In the genomic region with DNA sequence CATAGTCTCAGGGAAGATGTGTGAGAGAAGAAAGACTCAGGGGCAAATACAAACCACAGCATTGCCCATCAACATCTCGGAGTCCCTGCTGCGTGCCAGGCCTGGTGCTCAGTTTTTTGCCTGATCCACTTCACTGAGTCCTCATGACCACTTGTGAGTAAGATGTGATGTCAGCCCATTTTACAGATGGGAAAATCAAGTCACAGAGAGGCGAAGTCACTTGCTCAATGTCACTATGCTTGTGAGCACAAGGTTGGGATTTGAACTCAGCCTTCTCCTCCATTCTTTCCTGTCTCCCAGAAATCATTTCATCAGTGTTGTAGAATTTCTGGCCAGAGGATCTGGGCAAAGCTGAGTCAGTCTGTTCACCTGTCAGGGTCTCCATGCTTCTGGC, we compare ENCODE assay signal across 20 cellular contexts. TPM values are rescaled to one million over a fixed set of nuclear protein-coding genes. Genes with fewer than 3 reads are reported as not detected.
A peak's percentile ranks its signal among the peaks of the same experiment; 100 is the strongest.
DNase-seq lines count a peak whose midpoint lies in the region; ATAC-seq and TF ChIP-seq lines count a peak whose summit lies in the region.
"Had no signal": no experiment of that assay in that cellular context is flagged by ENCODE, and none has a peak within 500 bp of the region (broad histone marks: within the 10 kb centered on the region; RNA-seq: fewer than 3 reads in every experiment).

No MANE protein-coding gene starts in this region.

- peaks cover 6 to 10% of the 10 kb centered on the region in 2 donors for H3K27me3 Mint-ChIP-seq in natural killer cell treated with Interleukin-12 subunit alpha and Interleukin-12 subunit beta and Interleukin-15 and Interleukin-18, amount 100 ng/mL, for 72 hours
- H3K27me3 Mint-ChIP-seq in natural killer cell (ENCODE audit: low read depth in 2 of 2) (peaks cover 0 to 13% of the 10 kb centered on the region in 2 donors), neural progenitor cell (ENCODE audit: insufficient read depth, low read depth) (peaks cover 17% of the 10 kb centered on the region)

- peaks cover 9% of the 10 kb centered on the region for H4K20me1 ChIP-seq in neural progenitor cell (ENCODE audit: low read depth)

- H3K4me3 ChIP-seq in neural progenitor cell: no peak overlapping the region

- H3K9ac ChIP-seq in neural progenitor cell: no peak overlapping the region

- peaks cover 22 to 54% of the 10 kb centered on the region in 2 donors for H3K4me1 Mint-ChIP-seq in natural killer cell treated with Interleukin-12 subunit alpha and Interleukin-12 subunit beta and Interleukin-15 and Interleukin-18, amount 100 ng/mL, for 72 hours (ENCODE audit: low read depth in 2 of 2)
- H3K4me1 Mint-ChIP-seq in natural killer cell: peaks cover 25 to 64% of the 10 kb centered on the region in 2 donors
- H3K4me1 Mint-ChIP-seq in neural progenitor cell: peaks cover 89% of the 10 kb centered on the region

- H2AFZ ChIP-seq in neural progenitor cell (replicated peaks): no peak overlapping the region

- H3K27me3 ChIP-seq in neural progenitor cell: peaks cover 69% of the 10 kb centered on the region

- no peak overlapping the region for H3K4me3 Mint-ChIP-seq in natural killer cell treated with Interleukin-12 subunit alpha and Interleukin-12 subunit beta and Interleukin-15 and Interleukin-18, amount 100 ng/mL, for 72 hours
- H3K4me3 Mint-ChIP-seq in natural killer cell: no peak overlapping the region
- H3K4me3 Mint-ChIP-seq in neural progenitor cell: no peak overlapping the region
- H3K4me3 Mint-ChIP-seq: CD8-positive, alpha-beta memory T cell had no signal

- peak; percentile 10 for DNase-seq in natural killer cell treated with Interleukin-12 subunit alpha and Interleukin-12 subunit beta and Interleukin-15 and Interleukin-18, amount 100 ng/mL, for 72 hours (ENCODE audit: low spot score)
- DNase-seq in natural killer cell (no peak), neural progenitor cell (ENCODE audit: low spot score) (no peak), NCI-H1436 (lab: John Stamatoyannopoulos, UW) (no peak), NCI-H82 treated with DMSO at 0.1 percent for 48 hours (lab: John Stamatoyannopoulos, UW; ENCODE audit: unreplicated experiment) (no peak)
- DNase-seq in activated CD4-positive, CD25-positive, alpha-beta regulatory T cell (lab: John Stamatoyannopoulos, UW): no peak
- DNase-seq: 8988T; Calu3; CD8-positive, alpha-beta memory T cell; DMS153; MM.1S; NCI-H1048; NCI-H146; NCI-H2029; NCI-H345; NCI-H524 treated with DMSO at 0.1 percent for 48 hours; Right ventricle myocardium superior had no signal

- H3K9me3 Mint-ChIP-seq in natural killer cell treated with Interleukin-12 subunit alpha and Interleukin-12 subunit beta and Interleukin-15 and Interleukin-18, amount 100 ng/mL, for 72 hours: no peaks in the 10 kb centered on the region
- H3K9me3 Mint-ChIP-seq in natural killer cell (no peaks in the 10 kb centered on the region), neural progenitor cell (no peaks in the 10 kb centered on the region)
- H3K9me3 Mint-ChIP-seq: CD8-positive, alpha-beta memory T cell had no signal

- H3K4me2 ChIP-seq in neural progenitor cell: no peak overlapping the region

- peak overlapping the region; percentile 29 for H3K27ac ChIP-seq in cingulate gyrus (ENCODE audit: low read depth, low read length)
- H3K27ac ChIP-seq in neural progenitor cell: no peak overlapping the region
- H3K27ac ChIP-seq: C4-2B had no signal

- H3K27ac Mint-ChIP-seq in natural killer cell treated with Interleukin-12 subunit alpha and Interleukin-12 subunit beta and Interleukin-15 and Interleukin-18, amount 100 ng/mL, for 72 hours: no peak overlapping the region
- no peak overlapping the region for H3K27ac Mint-ChIP-seq in natural killer cell
- H3K27ac Mint-ChIP-seq in neural progenitor cell: peak overlapping the region; percentile 93
- H3K27ac Mint-ChIP-seq: CD8-positive, alpha-beta memory T cell had no signal

- ATAC-seq in natural killer cell treated with Interleukin-12 subunit alpha and Interleukin-12 subunit beta and Interleukin-15 and Interleukin-18, amount 100 ng/mL, for 72 hours: no peak
- no peak for ATAC-seq in natural killer cell

- intact Hi-C loops in natural killer cell (cut with micrococcal nuclease): no loop called here

- no peaks in the 10 kb centered on the region for H3K9me3 ChIP-seq in neural progenitor cell (ENCODE audit: low read depth)

- TF ChIP-seq CTCF in natural killer cell (IDR thresholded peaks at IDR 0.05) (no peak), neural progenitor cell (IDR thresholded peaks at IDR 0.05) (no peak)

- no peaks in the 10 kb centered on the region for H3K36me3 Mint-ChIP-seq in natural killer cell treated with Interleukin-12 subunit alpha and Interleukin-12 subunit beta and Interleukin-15 and Interleukin-18, amount 100 ng/mL, for 72 hours
- H3K36me3 Mint-ChIP-seq in natural killer cell: no peaks in the 10 kb centered on the region
- no peaks in the 10 kb centered on the region for H3K36me3 Mint-ChIP-seq in neural progenitor cell
- H3K36me3 Mint-ChIP-seq: CD8-positive, alpha-beta memory T cell had no signal

- peaks cover 37% of the 10 kb centered on the region for H3K4me1 ChIP-seq in neural progenitor cell

- no peaks in the 10 kb centered on the region for H3K36me3 ChIP-seq in neural progenitor cell

- no peaks in the 10 kb centered on the region for H3K79me2 ChIP-seq in neural progenitor cell (ENCODE audit: low read depth)

- peaks cover 37% of the 10 kb centered on the region for H3F3A ChIP-seq in neural progenitor cell (ENCODE audit: low read depth)

RNA-seq across cellular contexts. Expression of gene PSD2, which starts 34.6 kb away (rescaled TPM):
- not detected for total RNA-seq in natural killer cell treated with Interleukin-12 subunit alpha and Interleukin-12 subunit beta and Interleukin-15 and Interleukin-18, amount 100 ng/mL, for 72 hours
- total RNA-seq in natural killer cell (1 to 10 TPM; 1.3 to 2.5 (median 1.3) TPM), neural progenitor cell (ENCODE audit: low replicate concordance) (0.09 and 0.53 TPM in 2 replicates)
- total RNA-seq: Calu3; CD8-positive, alpha-beta memory T cell; Right ventricle myocardium superior; RPMI7951 had no signal
